Comparison of ENCODE assay signal across 1 cellular context in genomic region chr12:93468008-93468371, GRCh38.
TF ChIP-seq lines count a peak whose summit lies in the region.

No MANE protein-coding gene starts in this region.

TF ChIP-seq in GM23338, 12 proteins besides CTCF, POLR2A, EP300 and RAD21 (continued from another document):
- TF ChIP-seq ZNF462 (CRISPR knock-in tag; IDR thresholded peaks at IDR 0.05), result no peak
- no peak for TF ChIP-seq EZH2 (IDR thresholded peaks at IDR 0.05; ENCODE audit: low read depth, unreplicated experiment)
- no peak for TF ChIP-seq ZNF114 (CRISPR knock-in tag; IDR thresholded peaks at IDR 0.05)
- TF ChIP-seq POLR2AphosphoS5 (IDR thresholded peaks at IDR 0.05; ENCODE audit: low read depth), result no peak
- TF ChIP-seq NANOG (IDR thresholded peaks at IDR 0.05; ENCODE audit: borderline replicate concordance), result no peak
